In genomic region chr10:9427208-9427607, GRCh38 we compare ENCODE assay signal across 15 cellular contexts.
"Had no signal": no experiment of that assay in that cellular context is flagged by ENCODE, and none has a peak within 500 bp of the region (broad histone marks: within the 10 kb centered on the region; RNA-seq: fewer than 3 reads in every experiment).

No MANE protein-coding gene starts in this region.

- H3K27me3 ChIP-seq: neutrophil, spleen, upper lobe of right lung had no signal

- H3K4me1 Mint-ChIP-seq: naive thymus-derived CD8-positive, alpha-beta T cell had no signal

- FAIRE-seq: islet of Langerhans had no signal

- H3K9me3 ChIP-seq: neutrophil, upper lobe of right lung had no signal

- H3K4me1 ChIP-seq: spleen, upper lobe of right lung had no signal

- DNase-seq: activated CD4-positive, alpha-beta T cell treated with anti-CD3 and anti-CD28 coated beads for 1 hour; amniotic stem cell; left cardiac atrium; mesendoderm; naive thymus-derived CD8-positive, alpha-beta T cell; spleen; stimulated activated CD8-positive, alpha-beta memory T cell treated with anti-CD3 and anti-CD28 coated beads, Interleukin-4, amount 100 ng/mL, for 48 hours; stimulated activated naive CD4-positive, alpha-beta T cell; upper lobe of right lung; WERI-Rb-1 had no signal

- H3K4me3 Mint-ChIP-seq: activated naive CD8-positive, alpha-beta T cell; naive thymus-derived CD8-positive, alpha-beta T cell had no signal

- H3K36me3 ChIP-seq: neutrophil, spleen, upper lobe of right lung, WERI-Rb-1 had no signal

- ATAC-seq: left cardiac atrium; naive thymus-derived CD8-positive, alpha-beta T cell; sciatic nerve; upper lobe of right lung had no signal

- H3K27ac ChIP-seq: coronary artery, neutrophil, spleen, upper lobe of right lung, WERI-Rb-1 had no signal

- H3K4me3 ChIP-seq: coronary artery, spleen, upper lobe of right lung had no signal
